ENCODE assay signal across 1 cellular context in the genomic region with DNA sequence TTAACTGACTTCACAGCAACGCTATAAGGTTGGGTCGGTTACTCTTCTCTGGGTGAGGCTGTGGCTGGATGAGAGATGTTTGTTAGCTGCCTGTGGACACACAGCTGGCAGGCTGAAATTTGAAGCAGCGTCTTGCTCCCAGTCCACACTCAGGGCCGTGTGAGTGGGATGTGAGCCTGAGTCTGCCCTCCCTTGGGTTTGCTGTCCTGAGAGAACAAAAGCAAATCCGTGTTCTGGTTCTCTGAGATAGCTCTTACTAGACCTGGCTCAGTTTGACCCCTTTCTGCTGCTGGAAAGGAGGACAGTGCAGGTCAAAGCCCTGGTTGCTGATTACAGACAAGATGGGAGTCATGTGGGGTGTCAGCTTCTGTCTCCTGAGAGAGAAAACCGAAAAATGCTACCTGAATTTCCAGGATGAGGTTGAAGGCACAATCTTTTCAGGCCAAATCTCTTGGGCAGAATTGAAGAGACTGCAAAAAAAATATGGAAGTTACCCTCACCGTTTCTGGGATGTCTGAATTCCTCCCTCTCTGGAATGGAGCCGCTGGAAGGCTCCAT.
TF ChIP-seq lines count a peak whose summit lies in the region.

No MANE protein-coding gene starts in this region.

TF ChIP-seq in HCT116, 20 proteins besides CTCF, POLR2A, EP300 and RAD21 (continued from another document):
- TF ChIP-seq, protein P1, sequence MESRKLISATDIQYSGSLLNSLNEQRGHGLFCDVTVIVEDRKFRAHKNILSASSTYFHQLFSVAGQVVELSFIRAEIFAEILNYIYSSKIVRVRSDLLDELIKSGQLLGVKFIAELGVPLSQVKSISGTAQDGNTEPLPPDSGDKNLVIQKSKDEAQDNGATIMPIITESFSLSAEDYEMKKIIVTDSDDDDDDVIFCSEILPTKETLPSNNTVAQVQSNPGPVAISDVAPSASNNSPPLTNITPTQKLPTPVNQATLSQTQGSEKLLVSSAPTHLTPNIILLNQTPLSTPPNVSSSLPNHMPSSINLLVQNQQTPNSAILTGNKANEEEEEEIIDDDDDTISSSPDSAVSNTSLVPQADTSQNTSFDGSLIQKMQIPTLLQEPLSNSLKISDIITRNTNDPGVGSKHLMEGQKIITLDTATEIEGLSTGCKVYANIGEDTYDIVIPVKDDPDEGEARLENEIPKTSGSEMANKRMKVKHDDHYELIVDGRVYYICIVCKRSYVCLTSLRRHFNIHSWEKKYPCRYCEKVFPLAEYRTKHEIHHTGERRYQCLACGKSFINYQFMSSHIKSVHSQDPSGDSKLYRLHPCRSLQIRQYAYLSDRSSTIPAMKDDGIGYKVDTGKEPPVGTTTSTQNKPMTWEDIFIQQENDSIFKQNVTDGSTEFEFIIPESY (IDR thresholded peaks at IDR 0.05; ENCODE audit: extremely low read depth, insufficient replicate concordance, low read length) = no peak
- TF ChIP-seq, protein P2, sequence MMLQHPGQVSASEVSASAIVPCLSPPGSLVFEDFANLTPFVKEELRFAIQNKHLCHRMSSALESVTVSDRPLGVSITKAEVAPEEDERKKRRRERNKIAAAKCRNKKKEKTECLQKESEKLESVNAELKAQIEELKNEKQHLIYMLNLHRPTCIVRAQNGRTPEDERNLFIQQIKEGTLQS (IDR thresholded peaks at IDR 0.05) = no peak
